In genomic region chr9:136513191-136513590, GRCh38 we compare ENCODE assay signal across 14 cellular contexts. TPM values are rescaled to one million over a fixed set of nuclear protein-coding genes. Genes with fewer than 3 reads are reported as not detected.
DNase-seq lines count a peak whose midpoint lies in the region; ATAC-seq, FAIRE-seq and TF ChIP-seq lines count a peak whose summit lies in the region.
"Had no signal": no experiment of that assay in that cellular context is flagged by ENCODE, and none has a peak within 500 bp of the region (broad histone marks: within the 10 kb centered on the region; RNA-seq: fewer than 3 reads in every experiment).

No MANE protein-coding gene starts in this region.

- peak; percentile 10 for ATAC-seq in activated CD8-positive, alpha-beta T cell treated with anti-CD3 and anti-CD28 coated beads for 36 hours
- ATAC-seq in activated CD8-positive, alpha-beta T cell treated with anti-CD3 and anti-CD28 coated beads, Interleukin-2, amount 10 ng/mL, durations not matched to agents 7 days and 5 days, result no peak
- ATAC-seq in K562 (peak; percentile 15; the same call in 2 of the 3 replicates), left lung (no peak), left colon (no peak), GM18907 (IDR thresholded peaks at IDR 0.05; ENCODE audit: unreplicated experiment) (no peak)

- TF ChIP-seq EP300 in K562 (IDR thresholded peaks at IDR 0.05; ENCODE audit: low read length), result no peak

- TF ChIP-seq POLR2A in K562 (conservative IDR thresholded peaks at IDR 0.05), result no peak

- H3K9me1 ChIP-seq in K562 (ENCODE audit: control insufficient read depth, insufficient read depth, low read length), result peaks cover 6% of the 10 kb centered on the region

- intact Hi-C loops in activated CD8-positive, alpha-beta T cell treated with anti-CD3 and anti-CD28 coated beads for 36 hours (cut with micrococcal nuclease), result no loop called here
- intact Hi-C loops in K562 (cut with micrococcal nuclease) (loop anchor here (2.0 kb wide), 1 partner anchor 34 kb away; the partner anchor contains the start of gene NOTCH1), left lung (cut with DNase I) (no loop called here), left colon (cut with DNase I, micrococcal nuclease) (no loop called here)

- H3K27ac ChIP-seq in K562 (ENCODE audit: extremely low read depth, low read depth, low read length) (no peak overlapping the region), left lung (peak overlapping the region; percentile 0 to 85), temporal lobe (ENCODE audit: low read depth, low read length) (peak overlapping the region; percentile 51)
- H3K27ac ChIP-seq: BLaER1 had no signal

- no peaks in the 10 kb centered on the region for H4K20me1 ChIP-seq in K562 (replicated peaks; ENCODE audit: control insufficient read depth, insufficient read depth, low read length)

- CTCF ChIA-PET in activated CD8-positive, alpha-beta T cell treated with anti-CD3 and anti-CD28 coated beads for 36 hours (lab: Charles Lee), result interaction anchor here (0.6 kb wide), 1 partner anchor 91 kb away, joined by 3 read pairs; no protein-coding TSS in a partner anchor
- CTCF ChIA-PET in activated CD8-positive, alpha-beta T cell treated with anti-CD3 and anti-CD28 coated beads, Interleukin-2, amount 10 ng/mL, durations not matched to agents 7 days and 5 days (lab: Charles Lee), result no interaction called here
- CTCF ChIA-PET in K562 (lab: Yijun Ruan, JAX; ENCODE audit: low intra/inter-chr PET ratio), result no interaction called here

- no peak overlapping the region for H2AFZ ChIP-seq in K562 (ENCODE audit: low read depth, low read length)

- POLR2A ChIA-PET in activated CD8-positive, alpha-beta T cell treated with anti-CD3 and anti-CD28 coated beads for 36 hours (lab: Charles Lee), result no interaction called here
- POLR2A ChIA-PET in activated CD8-positive, alpha-beta T cell treated with anti-CD3 and anti-CD28 coated beads, Interleukin-2, amount 10 ng/mL, durations not matched to agents 7 days and 5 days (lab: Charles Lee), result no interaction called here
- POLR2A ChIA-PET in K562 (lab: Yijun Ruan, JAX), result no interaction called here

- peaks cover 7% of the 10 kb centered on the region; the same call in 1 of the 3 replicates for H3K79me2 ChIP-seq in K562 (ENCODE audit: control insufficient read depth, insufficient read depth, low read length)

- FAIRE-seq in K562 (lab: Jason Lieb, UNC), result no peak
- FAIRE-seq: H54 had no signal

- H3K4me1 Mint-ChIP-seq in activated CD8-positive, alpha-beta T cell treated with anti-CD3 and anti-CD28 coated beads for 36 hours (ENCODE audit: low read depth), result no peaks in the 10 kb centered on the region
- no peaks in the 10 kb centered on the region for H3K4me1 Mint-ChIP-seq in activated CD8-positive, alpha-beta T cell treated with anti-CD3 and anti-CD28 coated beads, Interleukin-2, amount 10 ng/mL, durations not matched to agents 7 days and 5 days (ENCODE audit: low read depth)

- no peak overlapping the region for H3K4me3 ChIP-seq in K562
- no peak overlapping the region for H3K4me3 ChIP-seq in left lung
- H3K4me3 ChIP-seq: BLaER1 had no signal

- in situ Hi-C loops in K562 (cut with MboI), result no loop called here

- H3K27ac Mint-ChIP-seq in activated CD8-positive, alpha-beta T cell treated with anti-CD3 and anti-CD28 coated beads for 36 hours, result no peak overlapping the region
- no peak overlapping the region for H3K27ac Mint-ChIP-seq in activated CD8-positive, alpha-beta T cell treated with anti-CD3 and anti-CD28 coated beads, Interleukin-2, amount 10 ng/mL, durations not matched to agents 7 days and 5 days

- H3K27me3 ChIP-seq in K562 (ENCODE audit: control insufficient read depth in 2 of 2, insufficient read depth in 2 of 2, low read length in 2 of 2) (no peaks in the 10 kb centered on the region), left lung (no peaks in the 10 kb centered on the region)
- H3K27me3 ChIP-seq: BLaER1 had no signal

- no TSS peak for BruUV-seq in K562 (replicated peaks; lab: Mats Ljungman, UMichigan)

- no peak for TF ChIP-seq RAD21 in K562 (CRISPR knock-in tag; conservative IDR thresholded peaks at IDR 0.05 in 1 of 2, IDR thresholded peaks at IDR 0.05 in 1 of 2)

- WGBS in K562 (ENCODE audit: insufficient coverage, low coverage, missing lambda C conversion rate), result 90% methylated on average over 16 of the region's 16 CpGs

- no peak overlapping the region for H3K4me3 Mint-ChIP-seq in activated CD8-positive, alpha-beta T cell treated with anti-CD3 and anti-CD28 coated beads for 36 hours
- no peak overlapping the region for H3K4me3 Mint-ChIP-seq in activated CD8-positive, alpha-beta T cell treated with anti-CD3 and anti-CD28 coated beads, Interleukin-2, amount 10 ng/mL, durations not matched to agents 7 days and 5 days

- no peaks in the 10 kb centered on the region for H3K9me3 ChIP-seq in K562 (replicated peaks; ENCODE audit: control insufficient read depth, insufficient read depth, low read depth, low read length)
- no peaks in the 10 kb centered on the region for H3K9me3 ChIP-seq in left lung
- H3K9me3 ChIP-seq: BLaER1 had no signal

- DNase-seq in activated CD8-positive, alpha-beta T cell treated with anti-CD3 and anti-CD28 coated beads for 36 hours, result no peak
- DNase-seq in activated CD8-positive, alpha-beta T cell treated with anti-CD3 and anti-CD28 coated beads, Interleukin-2, amount 10 ng/mL, durations not matched to agents 7 days and 5 days, result no peak
- DNase-seq in K562 (ENCODE audit: extremely low read depth in 1 of 4, low spot score in 3 of 4) (no peak), left lung (no peak), NCI-H526 treated with DMSO at 0.1 percent for 48 hours (lab: John Stamatoyannopoulos, UW) (no peak), left colon (no peak)
- DNase-seq: IMR-90, NCI-H1417, NCI-H2029 treated with DMSO at 0.1 percent for 48 hours, NCI-H524 had no signal

- H3K9ac ChIP-seq in K562 (ENCODE audit: insufficient read depth in 1 of 2, low read depth in 2 of 2, low read length in 2 of 2), result no peak overlapping the region
- H3K9ac ChIP-seq: BLaER1 had no signal

- H3K4me2 ChIP-seq in K562 (ENCODE audit: insufficient read depth, low read length), result no peak overlapping the region
- H3K4me2 ChIP-seq: BLaER1 had no signal

- peaks cover 64% of the 10 kb centered on the region; the same call in 2 of the 3 replicates for H3K36me3 ChIP-seq in K562 (ENCODE audit: control insufficient read depth, insufficient read depth, low read length)
- peaks cover 0 to 100% of the 10 kb centered on the region in 2 donors for H3K36me3 ChIP-seq in left lung

- TF ChIP-seq CTCF in activated CD8-positive, alpha-beta T cell treated with anti-CD3 and anti-CD28 coated beads for 36 hours (IDR thresholded peaks at IDR 0.05), result no peak
- TF ChIP-seq CTCF in K562 (IDR thresholded peaks at IDR 0.05 in 2 of 3, conservative IDR thresholded peaks at IDR 0.05 in 1 of 3; ENCODE audit: insufficient read depth in 2 of 3, low read depth in 1 of 3, low read length in 3 of 3), result no peak
- no peak for TF ChIP-seq CTCF in left lung (IDR thresholded peaks at IDR 0.05)

- peaks cover 16 to 67% of the 10 kb centered on the region in 2 experiments for H3K4me1 ChIP-seq in K562 (replicated peaks in 1 of 2; ENCODE audit: control insufficient read depth in 2 of 2, insufficient read depth in 2 of 2, low read length in 2 of 2)
- peaks cover 0 to 23% of the 10 kb centered on the region in 2 donors for H3K4me1 ChIP-seq in left lung
- H3K4me1 ChIP-seq: BLaER1 had no signal

- H3K9me3 Mint-ChIP-seq in activated CD8-positive, alpha-beta T cell treated with anti-CD3 and anti-CD28 coated beads for 36 hours, result no peaks in the 10 kb centered on the region
- no peaks in the 10 kb centered on the region for H3K9me3 Mint-ChIP-seq in activated CD8-positive, alpha-beta T cell treated with anti-CD3 and anti-CD28 coated beads, Interleukin-2, amount 10 ng/mL, durations not matched to agents 7 days and 5 days (ENCODE audit: insufficient read depth)

- H3K27me3 Mint-ChIP-seq in activated CD8-positive, alpha-beta T cell treated with anti-CD3 and anti-CD28 coated beads for 36 hours, result no peaks in the 10 kb centered on the region
- H3K27me3 Mint-ChIP-seq in activated CD8-positive, alpha-beta T cell treated with anti-CD3 and anti-CD28 coated beads, Interleukin-2, amount 10 ng/mL, durations not matched to agents 7 days and 5 days (ENCODE audit: low read depth), result no peaks in the 10 kb centered on the region

- peaks cover 16% of the 10 kb centered on the region for H3K36me3 Mint-ChIP-seq in activated CD8-positive, alpha-beta T cell treated with anti-CD3 and anti-CD28 coated beads for 36 hours (ENCODE audit: low read depth)
- peaks cover 25% of the 10 kb centered on the region for H3K36me3 Mint-ChIP-seq in activated CD8-positive, alpha-beta T cell treated with anti-CD3 and anti-CD28 coated beads, Interleukin-2, amount 10 ng/mL, durations not matched to agents 7 days and 5 days (ENCODE audit: low read depth)

RNA-seq across cellular contexts. Expression of gene SEC16A, which starts 30.4 kb away (rescaled TPM):
- total RNA-seq in activated CD8-positive, alpha-beta T cell treated with anti-CD3 and anti-CD28 coated beads for 36 hours, result 10 to 100 TPM; 67.9 to 69.8 TPM
- total RNA-seq in activated CD8-positive, alpha-beta T cell treated with anti-CD3 and anti-CD28 coated beads, Interleukin-2, amount 10 ng/mL, durations not matched to agents 7 days and 5 days, result 10 to 100 TPM; 86.8 to 89.2 TPM
- 131 and 191 TPM in 2 replicates for total RNA-seq in K562 (2011; cell fraction: chromatin; rRNA removed; ENCODE audit: low replicate concordance)
- total RNA-seq in K562 (2011; cell fraction: nucleolus; rRNA removed), result 87.9 and 99.6 TPM in 2 replicates
- 87.4 and 93.4 TPM in 2 replicates for total RNA-seq in K562 (2011; cell fraction: nucleoplasm; rRNA removed)
- total RNA-seq in K562 (2014; rRNA removed) (17.1 and 20.1 TPM in 2 replicates), K562 (2014; rRNA removed; fragmentation: Illumina TruSeq; extraction: Trizol) (9.1 and 9.3 TPM in 2 replicates), K562 (2015; rRNA removed; fragmentation: Illumina TruSeq; extraction: Trizol) (8.7 and 11.1 TPM in 2 replicates), K562 (2021) (56.1 and 62.8 TPM in 2 replicates), left lung (10 to 100 TPM; 77.8 to 79.5 TPM), temporal lobe (20.7 TPM), left colon (10 to 100 TPM; 64.2 to 82.4 TPM)
- polyA plus RNA-seq in K562 (2011; rRNA removed) (14.0 and 25.1 TPM in 2 replicates), K562 (2014; fragmentation: Illumina TruSeq; extraction: Trizol) (44.6 and 47.6 TPM in 2 replicates), K562 (2014; fragmentation: Nextera tagmentation; extraction: Ambion mirVana) (10 to 100 TPM in 1 of 2 experiments, 1 to 10 TPM in 1; 8.3 to 12.0 TPM), K562 (2014; rRNA removed) (30.9 and 32.2 TPM in 2 replicates)
- polyA plus RNA-seq in K562 (2011; cell fraction: cytosol; rRNA removed), result 14.1 and 19.3 TPM in 2 replicates
- 83.4 and 92.4 TPM in 2 replicates for polyA plus RNA-seq in K562 (2011; cell fraction: nucleus; rRNA removed)
- 40.9 and 50.7 TPM in 2 replicates for polyA plus RNA-seq in K562 (2012)
- polyA minus RNA-seq in K562 (2011; rRNA and poly(A)+ RNA removed), result 9.3 and 13.0 TPM in 2 replicates
- 32.1 and 45.6 TPM in 2 replicates for polyA minus RNA-seq in K562 (2011; cell fraction: cytosol; rRNA and poly(A)+ RNA removed)
- 19.7 and 31.5 TPM in 2 replicates for polyA minus RNA-seq in K562 (2011; cell fraction: nucleus; rRNA and poly(A)+ RNA removed)

RNA-seq across cellular contexts. Expression of gene NOTCH1, which starts 32.7 kb away (rescaled TPM):
- total RNA-seq in activated CD8-positive, alpha-beta T cell treated with anti-CD3 and anti-CD28 coated beads for 36 hours, result 10 to 100 TPM; 45.7 to 47.6 TPM
- total RNA-seq in activated CD8-positive, alpha-beta T cell treated with anti-CD3 and anti-CD28 coated beads, Interleukin-2, amount 10 ng/mL, durations not matched to agents 7 days and 5 days, result 10 to 100 TPM; 86.6 to 94.1 TPM
- 19.9 and 65.7 TPM in 2 replicates for total RNA-seq in K562 (2011; cell fraction: chromatin; rRNA removed; ENCODE audit: low replicate concordance)
- total RNA-seq in K562 (2011; cell fraction: nucleolus; rRNA removed), result 52.4 and 65.7 TPM in 2 replicates
- 25.2 and 35.0 TPM in 2 replicates for total RNA-seq in K562 (2011; cell fraction: nucleoplasm; rRNA removed)
- total RNA-seq in K562 (2014; rRNA removed), result 7.1 and 12.0 TPM in 2 replicates
- 0.69 and 0.73 TPM in 2 replicates for total RNA-seq in K562 (2014; rRNA removed; fragmentation: Illumina TruSeq; extraction: Trizol)
- 2.3 and 2.8 TPM in 2 replicates for total RNA-seq in K562 (2015; rRNA removed; fragmentation: Illumina TruSeq; extraction: Trizol)
- 26.7 and 31.4 TPM in 2 replicates for total RNA-seq in K562 (2021)
- 1.2 and 2.2 TPM in 2 replicates for polyA plus RNA-seq in K562 (2011; rRNA removed)
- 2.9 and 4.9 TPM in 2 replicates for polyA plus RNA-seq in K562 (2011; cell fraction: cytosol; rRNA removed)
- 13.3 and 22.9 TPM in 2 replicates for polyA plus RNA-seq in K562 (2011; cell fraction: nucleus; rRNA removed)
- polyA plus RNA-seq in K562 (2012), result 10.2 and 14.1 TPM in 2 replicates
- polyA plus RNA-seq in K562 (2014; fragmentation: Illumina TruSeq; extraction: Trizol), result 2.6 and 6.3 TPM in 2 replicates
- under 1 TPM; 0.03 to 0.04 TPM for polyA plus RNA-seq in K562 (2014; fragmentation: Nextera tagmentation; extraction: Ambion mirVana)
- polyA plus RNA-seq in K562 (2014; rRNA removed), result 8.2 and 8.6 TPM in 2 replicates
- 2.0 and 2.8 TPM in 2 replicates for polyA minus RNA-seq in K562 (2011; rRNA and poly(A)+ RNA removed)
- polyA minus RNA-seq in K562 (2011; cell fraction: cytosol; rRNA and poly(A)+ RNA removed), result 35.0 and 45.4 TPM in 2 replicates
- polyA minus RNA-seq in K562 (2011; cell fraction: nucleus; rRNA and poly(A)+ RNA removed), result 15.9 and 18.9 TPM in 2 replicates
- total RNA-seq in left lung, result 100 to 1,000 TPM in 1 of 2 donors, 10 to 100 TPM in 1; 65.1 to 102 TPM
- 29.0 TPM for total RNA-seq in temporal lobe
- 10 to 100 TPM; 49.5 to 72.2 TPM for total RNA-seq in left colon

Comparison
In these comparisons a context has a peak if more than half of its experiments do, and no peak if none do; other contexts are left out.
1. ATAC-seq: peak in activated CD8-positive, alpha-beta T cell treated with anti-CD3 and anti-CD28 coated beads for 36 hours (single experiment) and K562 (single experiment); none in activated CD8-positive, alpha-beta T cell treated with anti-CD3 and anti-CD28 coated beads, Interleukin-2, amount 10 ng/mL, durations not matched to agents 7 days and 5 days (single experiment), left lung (single experiment), left colon (single experiment) and GM18907 (single experiment).